ENCODE assay signal across 14 cellular contexts in genomic region chr10:70729763-70730357, GRCh38. TPM values are rescaled to one million over a fixed set of nuclear protein-coding genes. Genes with fewer than 3 reads are reported as not detected.
DNase-seq lines count a peak whose midpoint lies in the region; ATAC-seq and TF ChIP-seq lines count a peak whose summit lies in the region.
"Had no signal": no experiment of that assay in that cellular context is flagged by ENCODE, and none has a peak within 500 bp of the region (broad histone marks: within the 10 kb centered on the region; RNA-seq: fewer than 3 reads in every experiment).

No MANE protein-coding gene starts in this region.

- H3K4me3 ChIP-seq in WERI-Rb-1 (ENCODE audit: low read depth, low read length) (no peak overlapping the region), testis (no peak overlapping the region)
- H3K4me3 ChIP-seq: cardiac muscle cell, lung had no signal

- peaks cover 36% of the 10 kb centered on the region for H3K27me3 Mint-ChIP-seq in nephron progenitor cell (ENCODE audit: low read depth, poor library complexity)
- H3K27me3 Mint-ChIP-seq: activated naive CD4-positive, alpha-beta T cell treated with anti-CD3 and anti-CD28 coated beads, Interleukin-2, amount 50 U/mL, for 24 hours had no signal

- H3K27ac ChIP-seq in WERI-Rb-1 (no peak overlapping the region), testis (no peak overlapping the region)
- H3K27ac ChIP-seq: 22Rv1, cardiac muscle cell, epithelial cell of prostate had no signal

- intact Hi-C loops in testis (cut with DNase I; ENCODE audit: low total_unique reads): no loop called here

- ATAC-seq in HG02571 (IDR thresholded peaks at IDR 0.05; ENCODE audit: unreplicated experiment): no peak

- H3K4me3 Mint-ChIP-seq in nephron progenitor cell: no peak overlapping the region
- H3K4me3 Mint-ChIP-seq: activated naive CD4-positive, alpha-beta T cell treated with anti-CD3 and anti-CD28 coated beads, Interleukin-2, amount 50 U/mL, for 24 hours had no signal

- H3K9me3 Mint-ChIP-seq in nephron progenitor cell: no peaks in the 10 kb centered on the region
- H3K9me3 Mint-ChIP-seq: activated naive CD4-positive, alpha-beta T cell treated with anti-CD3 and anti-CD28 coated beads, Interleukin-2, amount 50 U/mL, for 24 hours had no signal

- H3K9me3 ChIP-seq in WERI-Rb-1 (ENCODE audit: severe bottlenecking) (no peaks in the 10 kb centered on the region), testis (no peaks in the 10 kb centered on the region)

- H3K36me3 ChIP-seq in WERI-Rb-1 (no peaks in the 10 kb centered on the region), testis (ENCODE audit: low read depth, missing control alignments) (no peaks in the 10 kb centered on the region)
- H3K36me3 ChIP-seq: cardiac muscle cell had no signal

- peaks cover 9% of the 10 kb centered on the region for H3K4me1 Mint-ChIP-seq in nephron progenitor cell
- H3K4me1 Mint-ChIP-seq: activated naive CD4-positive, alpha-beta T cell treated with anti-CD3 and anti-CD28 coated beads, Interleukin-2, amount 50 U/mL, for 24 hours had no signal

- H3K27me3 ChIP-seq in WERI-Rb-1 (ENCODE audit: insufficient read depth, low read depth, severe bottlenecking) (no peaks in the 10 kb centered on the region), testis (no peaks in the 10 kb centered on the region)
- H3K27me3 ChIP-seq: cardiac muscle cell had no signal

- WGBS in testis, 2 donors: 68 to 82% methylated on average over 13 to 16 of the region's 16 CpGs

- no peaks in the 10 kb centered on the region for H3K36me3 Mint-ChIP-seq in nephron progenitor cell (ENCODE audit: low read depth)
- H3K36me3 Mint-ChIP-seq: activated naive CD4-positive, alpha-beta T cell treated with anti-CD3 and anti-CD28 coated beads, Interleukin-2, amount 50 U/mL, for 24 hours had no signal

- H3K4me1 ChIP-seq in testis: no peaks in the 10 kb centered on the region

- no peak overlapping the region for H3K27ac Mint-ChIP-seq in nephron progenitor cell
- H3K27ac Mint-ChIP-seq: activated naive CD4-positive, alpha-beta T cell treated with anti-CD3 and anti-CD28 coated beads, Interleukin-2, amount 50 U/mL, for 24 hours had no signal

- TF ChIP-seq POLR2A in testis (IDR thresholded peaks at IDR 0.05) (no peak), erythroblast (IDR thresholded peaks at IDR 0.05; ENCODE audit: low read length) (no peak)

- DNase-seq in NCI-H2227 (lab: John Stamatoyannopoulos, UW; ENCODE audit: unreplicated experiment) (peak; percentile 41), NCI-H2227 treated with DMSO at 0.1 percent for 48 hours (lab: John Stamatoyannopoulos, UW) (no peak), NCI-H2107 treated with DMSO at 0.1 percent for 48 hours (lab: John Stamatoyannopoulos, UW; ENCODE audit: unreplicated experiment) (peak; percentile 87), WERI-Rb-1 (peak; percentile 47), testis (peak; percentile 35), nephron progenitor cell (no peak), erythroblast (lab: John Stamatoyannopoulos, UW) (no peak)

- TF ChIP-seq CTCF in WERI-Rb-1 (IDR thresholded peaks at IDR 0.05; ENCODE audit: low read depth, low read length) (no peak), testis (IDR thresholded peaks at IDR 0.05) (no peak), nephron progenitor cell (IDR thresholded peaks at IDR 0.05) (no peak)

RNA-seq across cellular contexts. Expression of gene TBATA, which starts 55.3 kb away (rescaled TPM):
- total RNA-seq in testis: 10 to 100 TPM in 1 of 2 donors, 1 to 10 TPM in 1; 8.4 to 19.1 TPM
- 34.6 TPM for polyA plus RNA-seq in testis (ENCODE audit: insufficient read depth, low read depth, low replicate concordance)
- total RNA-seq: cardiac muscle cell, lung, osteocyte had no signal
- polyA plus RNA-seq: cardiac muscle cell, lung had no signal

RNA-seq across cellular contexts. Expression of gene ADAMTS14, which starts 57.6 kb away (rescaled TPM):
- total RNA-seq in testis: under 1 TPM; 0.63 to 0.93 TPM
- polyA plus RNA-seq in testis (ENCODE audit: insufficient read depth, low read depth, low replicate concordance): 0.90 TPM

Comparison
In these comparisons a context has a peak if more than half of its experiments do, and no peak if none do; other contexts are left out.
1. DNase-seq: peak in NCI-H2227 (single experiment), NCI-H2107 treated with DMSO at 0.1 percent for 48 hours (single experiment), WERI-Rb-1 (single experiment) and testis (single experiment); none in NCI-H2227 treated with DMSO at 0.1 percent for 48 hours (single experiment), nephron progenitor cell (single experiment) and erythroblast (0 of 2).